10 cellular contexts compared by ENCODE assay signal in the genomic region with DNA sequence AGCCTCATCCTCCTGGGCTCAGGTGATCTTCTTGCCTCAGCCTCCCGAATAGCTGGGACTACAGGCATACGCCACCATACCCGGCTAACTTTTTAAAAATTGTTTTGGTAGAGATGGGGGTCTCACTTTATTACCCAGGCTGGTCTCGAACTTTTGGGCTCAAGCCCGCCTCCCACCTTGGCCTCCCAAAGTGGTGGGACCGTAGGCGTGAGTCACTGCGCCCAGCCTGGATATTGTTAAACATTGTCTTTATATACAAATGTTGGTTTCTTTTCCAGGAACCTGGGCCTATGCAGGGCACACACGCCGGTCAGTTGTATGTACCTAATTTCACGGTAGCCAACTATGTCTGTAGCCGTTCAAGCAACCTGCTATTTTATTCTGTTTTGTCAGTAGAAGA.
DNase-seq lines count a peak whose midpoint lies in the region; ATAC-seq and TF ChIP-seq lines count a peak whose summit lies in the region.
"Had no signal": no experiment of that assay in that cellular context is flagged by ENCODE, and none has a peak within 500 bp of the region (broad histone marks: within the 10 kb centered on the region; RNA-seq: fewer than 3 reads in every experiment).

No MANE protein-coding gene starts in this region.

- peaks cover 55% of the 10 kb centered on the region for H3K36me3 Mint-ChIP-seq in Caco-2 (ENCODE audit: insufficient read depth, unreplicated experiment)

- intact Hi-C loops in Caco-2 (cut with micrococcal nuclease; ENCODE audit: unreplicated experiment) = loop anchor here (2.0 kb wide), 1 partner anchor 39 kb away; no protein-coding TSS in a partner anchor
- intact Hi-C loops in adrenal gland (cut with DNase I) = no loop called here
- intact Hi-C loops in left ventricle myocardium superior (cut with micrococcal nuclease) = no loop called here

- peaks cover 70% of the 10 kb centered on the region for H3K4me1 ChIP-seq in Caco-2
- H3K4me1 ChIP-seq in adrenal gland (replicated peaks in 1 of 2) = peaks cover 44 to 62% of the 10 kb centered on the region in 2 donors
- peaks cover 51 to 73% (median 65%) of the 10 kb centered on the region in 3 donors for H3K4me1 ChIP-seq in skeletal muscle tissue (ENCODE audit: control insufficient read depth in 3 of 3, insufficient read depth in 3 of 3, low read length in 3 of 3)

- 97 to 100% (median 97%) methylated on average over 12 of the region's 12 CpGs for whole genome bisulfite sequencing in adrenal gland, 4 donors

- H3K9me3 ChIP-seq in Caco-2 (no peaks in the 10 kb centered on the region), adrenal gland (replicated peaks in 1 of 3) (no peaks in the 10 kb centered on the region), skeletal muscle tissue (ENCODE audit: control insufficient read depth in 3 of 3, low read length in 3 of 3) (no peaks in the 10 kb centered on the region)

- H3K27me3 Mint-ChIP-seq in Caco-2 (ENCODE audit: insufficient read depth, unreplicated experiment) = no peaks in the 10 kb centered on the region
- H3K27me3 Mint-ChIP-seq: activated naive CD8-positive, alpha-beta T cell treated with anti-CD3 and anti-CD28 coated beads, Interleukin-2, amount 10 ng/mL, durations not matched to agents 7 days and 5 days had no signal

- H3K9ac ChIP-seq in skeletal muscle tissue (ENCODE audit: low read depth in 1 of 3, low read length in 3 of 3) = peak overlapping the region in 2 of 3 donors; percentile 69 to 94

- TF ChIP-seq POLR2A in adrenal gland (IDR thresholded peaks at IDR 0.05) = no peak

- no peak overlapping the region for H3K4me3 ChIP-seq in Caco-2 (ENCODE audit: low read depth, low read length)
- H3K4me3 ChIP-seq in adrenal gland = no peak overlapping the region
- H3K4me3 ChIP-seq in skeletal muscle tissue (ENCODE audit: low read length in 3 of 3) = peak overlapping the region in 1 of 3 donors; percentile 1

- no peak for DNase-seq in Caco-2
- peak in 1 of 7 donors; percentile 28 for DNase-seq in adrenal gland
- DNase-seq in left ventricle myocardium superior = peak; percentile 26
- DNase-seq in NCI-H2227 (lab: John Stamatoyannopoulos, UW; ENCODE audit: unreplicated experiment) = no peak
- DNase-seq in cerebellum (ENCODE audit: low spot score) = no peak
- no peak for DNase-seq in putamen (ENCODE audit: low spot score)
- DNase-seq: activated naive CD8-positive, alpha-beta T cell treated with anti-CD3 and anti-CD28 coated beads, Interleukin-2, amount 10 ng/mL, durations not matched to agents 7 days and 5 days had no signal

- ATAC-seq in left ventricle myocardium superior (no peak), GM19395 (IDR thresholded peaks at IDR 0.05; ENCODE audit: unreplicated experiment) (no peak)

- POLR2A ChIA-PET in Caco-2 (lab: Charles Lee) = no interaction called here

- TF ChIP-seq CTCF in Caco-2 (IDR thresholded peaks at IDR 0.05; ENCODE audit: insufficient read depth in 1 of 2, low read depth in 1 of 2, low read length in 1 of 2, severe bottlenecking in 1 of 2, unreplicated experiment in 1 of 2) (no peak), adrenal gland (IDR thresholded peaks at IDR 0.05) (no peak)

- no TSS peak for BruUV-seq in Caco-2 (replicated peaks; lab: Mats Ljungman, UMichigan)

- H3K36me3 ChIP-seq in Caco-2 (ENCODE audit: control insufficient read depth, insufficient read depth, low read length) = 0 out of 2 replicates have a peak, but pooled peaks cover 1% of the 10 kb centered on the region
- H3K36me3 ChIP-seq in adrenal gland (replicated peaks in 1 of 2) = no peaks in the 10 kb centered on the region
- H3K36me3 ChIP-seq in skeletal muscle tissue (ENCODE audit: control insufficient read depth in 3 of 3, insufficient read depth in 3 of 3, low read length in 3 of 3) = no peaks in the 10 kb centered on the region

- H3K27ac Mint-ChIP-seq in Caco-2 (ENCODE audit: unreplicated experiment) = peak overlapping the region; percentile 92

- H3K9me3 Mint-ChIP-seq in Caco-2 (ENCODE audit: unreplicated experiment) = no peaks in the 10 kb centered on the region
- H3K9me3 Mint-ChIP-seq: activated naive CD8-positive, alpha-beta T cell treated with anti-CD3 and anti-CD28 coated beads, Interleukin-2, amount 10 ng/mL, durations not matched to agents 7 days and 5 days had no signal

- H3K4me3 Mint-ChIP-seq in Caco-2 (ENCODE audit: unreplicated experiment) = peak overlapping the region; percentile 67
- H3K4me3 Mint-ChIP-seq: activated naive CD8-positive, alpha-beta T cell treated with anti-CD3 and anti-CD28 coated beads, Interleukin-2, amount 10 ng/mL, durations not matched to agents 7 days and 5 days; CD14-positive monocyte had no signal

- CTCF ChIA-PET in Caco-2 (lab: Charles Lee) = interaction anchor here (0.7 kb wide), 1 partner anchor 30 kb away, joined by 3 read pairs; no protein-coding TSS in a partner anchor

- peak overlapping the region in 4 of 5 donors; percentile 58 to 93 (median 81) for H3K27ac ChIP-seq in adrenal gland
- H3K27ac ChIP-seq in skeletal muscle tissue (ENCODE audit: low read depth, low read length) = peak overlapping the region; percentile 94

- H3K27me3 ChIP-seq in Caco-2 (replicated peaks; ENCODE audit: control insufficient read depth, insufficient read depth, low read length) = no peaks in the 10 kb centered on the region
- no peaks in the 10 kb centered on the region for H3K27me3 ChIP-seq in adrenal gland
- H3K27me3 ChIP-seq in skeletal muscle tissue (ENCODE audit: control insufficient read depth in 3 of 3, insufficient read depth in 3 of 3, low read length in 3 of 3) = no peaks in the 10 kb centered on the region

- peaks cover 55% of the 10 kb centered on the region for H3K4me1 Mint-ChIP-seq in Caco-2 (ENCODE audit: low read depth, unreplicated experiment)
